ENCODE assay signal across 1 cellular context in the genomic region with DNA sequence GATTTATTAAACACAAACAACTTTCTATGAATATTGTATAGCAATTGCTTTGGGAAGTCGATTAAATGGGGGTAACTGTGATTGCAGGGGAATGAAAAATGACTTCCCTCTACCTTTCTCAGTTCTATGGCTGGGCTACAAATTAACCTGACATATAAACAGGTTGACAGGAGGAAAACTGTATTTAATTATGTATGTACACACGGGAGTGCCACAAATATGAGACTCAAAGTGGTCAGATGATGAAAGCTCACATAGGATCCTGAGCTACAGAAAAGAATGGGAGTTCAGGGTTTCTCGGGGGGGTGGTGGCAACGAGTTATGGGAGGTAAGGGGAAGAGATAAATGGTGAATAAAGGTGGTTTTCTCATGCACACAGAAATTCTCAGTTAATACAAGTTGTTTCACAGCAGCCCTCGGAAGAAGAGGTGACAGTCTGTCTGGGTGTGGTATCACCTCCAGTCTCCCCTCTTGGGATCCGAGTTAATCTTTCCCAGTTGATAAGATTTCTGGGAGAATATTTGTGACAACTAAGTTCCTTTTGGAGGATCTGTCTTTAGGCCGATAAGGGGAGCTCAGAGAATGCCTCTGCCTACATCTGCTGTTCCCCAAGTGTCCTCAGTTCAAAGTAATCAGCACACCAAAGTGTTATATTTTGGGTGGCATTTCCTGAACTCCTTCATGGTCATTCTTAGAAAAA.
TF ChIP-seq lines count a peak whose summit lies in the region.

No MANE protein-coding gene starts in this region.

TF ChIP-seq in HepG2, 621 proteins besides CTCF, POLR2A, EP300 and RAD21:
- TF ChIP-seq ZNF530 (CRISPR knock-in tag; IDR thresholded peaks at IDR 0.05; ENCODE audit: low read depth) (no peak), ZNF337 (CRISPR knock-in tag; IDR thresholded peaks at IDR 0.05; ENCODE audit: borderline replicate concordance, low read depth) (no peak), HNRNPUL1 (IDR thresholded peaks at IDR 0.05; ENCODE audit: low read depth, low read length) (no peak), NFIB (CRISPR knock-in tag; IDR thresholded peaks at IDR 0.05; ENCODE audit: borderline replicate concordance) (no peak)
- TF ChIP-seq, protein P1, sequence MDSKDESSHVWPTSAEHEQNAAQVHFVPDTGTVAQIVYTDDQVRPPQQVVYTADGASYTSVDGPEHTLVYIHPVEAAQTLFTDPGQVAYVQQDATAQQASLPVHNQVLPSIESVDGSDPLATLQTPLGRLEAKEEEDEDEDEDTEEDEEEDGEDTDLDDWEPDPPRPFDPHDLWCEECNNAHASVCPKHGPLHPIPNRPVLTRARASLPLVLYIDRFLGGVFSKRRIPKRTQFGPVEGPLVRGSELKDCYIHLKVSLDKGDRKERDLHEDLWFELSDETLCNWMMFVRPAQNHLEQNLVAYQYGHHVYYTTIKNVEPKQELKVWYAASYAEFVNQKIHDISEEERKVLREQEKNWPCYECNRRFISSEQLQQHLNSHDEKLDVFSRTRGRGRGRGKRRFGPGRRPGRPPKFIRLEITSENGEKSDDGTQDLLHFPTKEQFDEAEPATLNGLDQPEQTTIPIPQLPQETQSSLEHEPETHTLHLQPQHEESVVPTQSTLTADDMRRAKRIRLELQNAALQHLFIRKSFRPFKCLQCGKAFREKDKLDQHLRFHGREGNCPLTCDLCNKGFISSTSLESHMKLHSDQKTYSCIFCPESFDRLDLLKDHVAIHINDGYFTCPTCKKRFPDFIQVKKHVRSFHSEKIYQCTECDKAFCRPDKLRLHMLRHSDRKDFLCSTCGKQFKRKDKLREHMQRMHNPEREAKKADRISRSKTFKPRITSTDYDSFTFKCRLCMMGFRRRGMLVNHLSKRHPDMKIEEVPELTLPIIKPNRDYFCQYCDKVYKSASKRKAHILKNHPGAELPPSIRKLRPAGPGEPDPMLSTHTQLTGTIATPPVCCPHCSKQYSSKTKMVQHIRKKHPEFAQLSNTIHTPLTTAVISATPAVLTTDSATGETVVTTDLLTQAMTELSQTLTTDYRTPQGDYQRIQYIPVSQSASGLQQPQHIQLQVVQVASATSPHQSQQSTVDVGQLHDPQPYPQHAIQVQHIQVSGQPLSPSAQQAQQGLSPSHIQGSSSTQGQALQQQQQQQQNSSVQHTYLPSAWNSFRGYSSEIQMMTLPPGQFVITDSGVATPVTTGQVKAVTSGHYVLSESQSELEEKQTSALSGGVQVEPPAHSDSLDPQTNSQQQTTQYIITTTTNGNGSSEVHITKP (CRISPR knock-in tag; IDR thresholded peaks at IDR 0.05; ENCODE audit: low read depth) = peak; percentile 39; the same call in 1 of the 2 replicates
TF ChIP-seq in HepG2: peak in this region for 1.
